Comparison of ENCODE assay signal across 1 cellular context in the genomic region with DNA sequence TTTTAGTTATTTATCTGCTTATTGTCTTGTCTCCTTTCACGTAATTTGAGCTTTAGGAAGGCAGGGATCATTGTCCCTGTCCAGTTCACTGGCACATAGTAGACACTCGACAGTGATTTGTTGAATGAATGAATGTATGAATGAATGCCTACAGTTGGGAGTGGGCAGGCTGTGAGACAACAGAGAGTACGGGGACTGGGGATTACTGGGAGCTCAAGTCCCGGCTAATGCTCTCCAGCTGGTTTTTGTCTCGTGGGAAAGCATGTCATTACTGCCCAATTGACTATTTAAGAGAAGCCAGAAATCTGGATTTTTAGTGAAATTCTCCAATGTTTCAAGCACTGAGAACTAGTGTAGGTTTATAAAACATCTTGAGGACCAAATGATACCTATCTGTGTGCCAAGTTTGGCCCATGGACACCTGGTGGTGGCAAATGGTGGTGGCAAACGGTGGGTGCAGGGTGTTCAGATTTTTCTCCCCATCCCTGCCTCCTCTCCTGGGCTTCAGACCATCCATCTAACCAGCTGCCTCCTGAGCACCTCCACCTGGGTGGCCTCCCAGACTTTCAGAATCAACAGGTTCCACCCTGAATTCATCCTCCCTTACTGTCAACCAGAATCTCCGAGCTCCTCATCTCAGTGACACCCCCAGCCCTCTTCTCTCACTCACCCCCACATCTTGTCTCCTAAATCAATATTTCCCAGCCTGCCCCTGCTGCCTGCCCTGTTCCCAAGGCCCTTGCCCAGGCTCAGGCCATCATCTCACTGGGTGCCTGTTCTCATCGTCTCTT.
TF ChIP-seq lines count a peak whose summit lies in the region.

No MANE protein-coding gene starts in this region.

TF ChIP-seq in HCT116, 20 proteins besides CTCF, POLR2A, EP300 and RAD21:
- TF ChIP-seq ZNF274 (IDR thresholded peaks at IDR 0.05; ENCODE audit: low read depth, low read length) (no peak), CEBPB (IDR thresholded peaks at IDR 0.05; ENCODE audit: low read depth) (no peak)
